Comparison of ENCODE assay signal across 9 cellular contexts in genomic region chr1:46547481-46548383, GRCh38. TPM values are rescaled to one million over a fixed set of nuclear protein-coding genes. Genes with fewer than 3 reads are reported as not detected.
DNase-seq lines count a peak whose midpoint lies in the region; ATAC-seq and TF ChIP-seq lines count a peak whose summit lies in the region.
"Had no signal": no experiment of that assay in that cellular context is flagged by ENCODE, and none has a peak within 500 bp of the region (broad histone marks: within the 10 kb centered on the region; RNA-seq: fewer than 3 reads in every experiment).

No MANE protein-coding gene starts in this region.

- no peak overlapping the region for H3K27ac ChIP-seq in upper lobe of right lung

- H3K27me3 Mint-ChIP-seq in activated T-helper 17 cell treated with anti-CD3 and anti-CD28 coated beads, Interleukin-2, amount 50 U/mL, for 72 hours = peaks cover 37% of the 10 kb centered on the region

- no peak overlapping the region for H3K4me3 Mint-ChIP-seq in activated T-helper 17 cell treated with anti-CD3 and anti-CD28 coated beads, Interleukin-2, amount 50 U/mL, for 72 hours
- H3K4me3 Mint-ChIP-seq: activated T-cell treated with anti-CD3 and anti-CD28 coated beads, Interleukin-2, amount 50 U/mL, for 4 hours had no signal

- no peaks in the 10 kb centered on the region for H3K9me3 ChIP-seq in upper lobe of right lung

- H3K9me3 Mint-ChIP-seq in activated T-helper 17 cell treated with anti-CD3 and anti-CD28 coated beads, Interleukin-2, amount 50 U/mL, for 72 hours = no peaks in the 10 kb centered on the region
- H3K9me3 Mint-ChIP-seq: activated T-cell treated with anti-CD3 and anti-CD28 coated beads, Interleukin-2, amount 50 U/mL, for 4 hours had no signal

- H3K36me3 Mint-ChIP-seq in activated T-helper 17 cell treated with anti-CD3 and anti-CD28 coated beads, Interleukin-2, amount 50 U/mL, for 72 hours (ENCODE audit: low read depth) = no peaks in the 10 kb centered on the region

- intact Hi-C loops in upper lobe of right lung (cut with DNase I) = no loop called here

- TF ChIP-seq CTCF in upper lobe of right lung (IDR thresholded peaks at IDR 0.05) = peak; percentile 48

- peaks cover 36% of the 10 kb centered on the region for H3K27me3 ChIP-seq in upper lobe of right lung

- ATAC-seq in activated T-helper 17 cell treated with anti-CD3 and anti-CD28 coated beads, Interleukin-2, amount 50 U/mL, for 72 hours (replicated peaks) = peak; percentile 60
- ATAC-seq in upper lobe of right lung (peak; percentile 43), HG02884 (IDR thresholded peaks at IDR 0.05; ENCODE audit: unreplicated experiment) (no peak)

- no peaks in the 10 kb centered on the region for H3K36me3 ChIP-seq in upper lobe of right lung

- no peak overlapping the region for H3K4me3 ChIP-seq in upper lobe of right lung

- peak; percentile 9 to 65 for DNase-seq in NCI-H446 (lab: John Stamatoyannopoulos, UW)
- DNase-seq in NCI-H446 treated with DMSO at 0.1 percent for 48 hours (lab: John Stamatoyannopoulos, UW) = no peak
- DNase-seq in M059J (ENCODE audit: low read depth) = peak; percentile 67
- DNase-seq in iPS-NIHi7 (ENCODE audit: extremely low spot score) = peak; percentile 48
- no peak for DNase-seq in upper lobe of right lung
- no peak for DNase-seq in COLO668 (lab: John Stamatoyannopoulos, UW; ENCODE audit: unreplicated experiment)
- DNase-seq: activated T-cell treated with anti-CD3 and anti-CD28 coated beads, Interleukin-2, amount 50 U/mL, for 4 hours had no signal

- no peaks in the 10 kb centered on the region for H3K4me1 ChIP-seq in upper lobe of right lung

- H3K4me1 Mint-ChIP-seq in activated T-helper 17 cell treated with anti-CD3 and anti-CD28 coated beads, Interleukin-2, amount 50 U/mL, for 72 hours = peaks cover 19% of the 10 kb centered on the region

- H3K27ac Mint-ChIP-seq in activated T-helper 17 cell treated with anti-CD3 and anti-CD28 coated beads, Interleukin-2, amount 50 U/mL, for 72 hours = no peak overlapping the region

RNA-seq across cellular contexts. Expression of gene KNCN, which starts 3.7 kb away (rescaled TPM):
- not detected in 2 replicates for total RNA-seq in M059J (2014; rRNA removed; shearing (Covaris generic))
- not detected for total RNA-seq in activated T-helper 17 cell treated with anti-CD3 and anti-CD28 coated beads, Interleukin-2, amount 50 U/mL, for 72 hours
- not detected for total RNA-seq in upper lobe of right lung
- total RNA-seq: activated T-cell treated with anti-CD3 and anti-CD28 coated beads, Interleukin-2, amount 50 U/mL, for 4 hours had no signal

RNA-seq across cellular contexts. Expression of gene MKNK1, which starts 56.3 kb away (rescaled TPM):
- total RNA-seq in M059J (2014; rRNA removed; shearing (Covaris generic)) = 9.5 and 12.0 TPM in 2 replicates
- total RNA-seq in activated T-helper 17 cell treated with anti-CD3 and anti-CD28 coated beads, Interleukin-2, amount 50 U/mL, for 72 hours = 10 to 100 TPM; 59.2 to 83.7 TPM
- total RNA-seq in upper lobe of right lung = 61.1 TPM

RNA-seq across cellular contexts. Expression of gene DMBX1, which starts 58.1 kb away (rescaled TPM):
- not detected in 2 replicates for total RNA-seq in M059J (2014; rRNA removed; shearing (Covaris generic))
- total RNA-seq in activated T-helper 17 cell treated with anti-CD3 and anti-CD28 coated beads, Interleukin-2, amount 50 U/mL, for 72 hours = under 1 TPM; 0.43 to 0.58 TPM
- not detected for total RNA-seq in upper lobe of right lung
- total RNA-seq: activated T-cell treated with anti-CD3 and anti-CD28 coated beads, Interleukin-2, amount 50 U/mL, for 4 hours had no signal

Comparison
In these comparisons a context has a peak if more than half of its experiments do, and no peak if none do; other contexts are left out.
1. DNase-seq: peak in NCI-H446 (2 of 2), M059J (single experiment) and iPS-NIHi7 (single experiment); none in NCI-H446 treated with DMSO at 0.1 percent for 48 hours (single experiment), upper lobe of right lung (single experiment) and COLO668 (single experiment).